ENCODE assay signal across 15 cellular contexts in genomic region chr2:37786854-37787253, GRCh38.
DNase-seq lines count a peak whose midpoint lies in the region; ATAC-seq and TF ChIP-seq lines count a peak whose summit lies in the region.
"Had no signal": no experiment of that assay in that cellular context is flagged by ENCODE, and none has a peak within 500 bp of the region (broad histone marks: within the 10 kb centered on the region; RNA-seq: fewer than 3 reads in every experiment).

No MANE protein-coding gene starts in this region.

- H3K4me3 ChIP-seq in WERI-Rb-1 (ENCODE audit: low read depth, low read length): no peak overlapping the region

- no peaks in the 10 kb centered on the region for H3K27me3 ChIP-seq in WERI-Rb-1 (ENCODE audit: insufficient read depth, low read depth, severe bottlenecking)

- ATAC-seq in Right ventricle myocardium superior (ENCODE audit: poor library complexity): peak; percentile 77
- no peak for ATAC-seq in GM21526 (IDR thresholded peaks at IDR 0.05; ENCODE audit: low FRiP score, unreplicated experiment)
- ATAC-seq in GM19324 (IDR thresholded peaks at IDR 0.05; ENCODE audit: low FRiP score, unreplicated experiment): no peak
- ATAC-seq: natural killer cell had no signal

- no peak overlapping the region for H3K27ac ChIP-seq in WERI-Rb-1
- H3K27ac ChIP-seq: VCaP had no signal

- DNase-seq in Right ventricle myocardium superior (no peak), cardiac septum (ENCODE audit: low spot score) (no peak), NCI-H526 treated with DMSO at 0.1 percent for 48 hours (lab: John Stamatoyannopoulos, UW) (peak; percentile 73), left kidney (ENCODE audit: low read depth, low spot score) (peak; percentile 45), WERI-Rb-1 (no peak), superior temporal gyrus (ENCODE audit: extremely low spot score) (no peak)
- DNase-seq: activated effector memory CD4-positive, alpha-beta T cell treated with Interleukin-2 at 50 U/mL for 16 hours; glutamatergic neuron; H7; natural killer cell; stimulated activated CD4-positive, alpha-beta T cell treated with anti-CD3 and anti-CD28 coated beads, Interleukin-4, amount 100 ng/mL, for 4 hours; substantia nigra had no signal

- H3K36me3 ChIP-seq in WERI-Rb-1: no peaks in the 10 kb centered on the region

- peaks cover 23% of the 10 kb centered on the region for H3K9me3 ChIP-seq in WERI-Rb-1 (ENCODE audit: severe bottlenecking)

- no peak for TF ChIP-seq CTCF in WERI-Rb-1 (IDR thresholded peaks at IDR 0.05; ENCODE audit: low read depth, low read length)

- intact Hi-C loops in Right ventricle myocardium superior (cut with DNase I) (no loop called here), cardiac septum (cut with DNase I) (no loop called here)

Comparison
In these comparisons a context has a peak if more than half of its experiments do, and no peak if none do; other contexts are left out.
1. DNase-seq: peak in NCI-H526 treated with DMSO at 0.1 percent for 48 hours (single experiment) and left kidney (single experiment); none in Right ventricle myocardium superior (single experiment), cardiac septum (single experiment), WERI-Rb-1 (single experiment) and superior temporal gyrus (single experiment).